8 cellular contexts compared by ENCODE assay signal in genomic region chr12:23055004-23055403, GRCh38.
DNase-seq lines count a peak whose midpoint lies in the region; ATAC-seq and TF ChIP-seq lines count a peak whose summit lies in the region.

No MANE protein-coding gene starts in this region.

- no peaks in the 10 kb centered on the region for H3K9me3 ChIP-seq in mucosa of descending colon

- H3K4me3 ChIP-seq in LNCaP clone FGC (ENCODE audit: low read depth, low read length) (no peak overlapping the region), astrocyte of the cerebellum (ENCODE audit: low read depth, low read length) (no peak overlapping the region), mucosa of descending colon (no peak overlapping the region)

- no peaks in the 10 kb centered on the region for H3K36me3 ChIP-seq in mucosa of descending colon (ENCODE audit: low read depth)

- in situ Hi-C loops in astrocyte of the cerebellum (cut with HindIII; ENCODE audit: low sequenced_read_pairs), result no loop called here

- TF ChIP-seq CTCF in LNCaP clone FGC (IDR thresholded peaks at IDR 0.05; ENCODE audit: control insufficient read depth, extremely low read depth, insufficient read depth), result peak; percentile 67
- TF ChIP-seq CTCF in astrocyte of the cerebellum (IDR thresholded peaks at IDR 0.05; ENCODE audit: low read depth, low read length, missing control alignments), result peak; percentile 55
- TF ChIP-seq CTCF in mucosa of descending colon (IDR thresholded peaks at IDR 0.05), result no peak

- peak; percentile 36 for ATAC-seq in mucosa of descending colon

- H3K4me1 ChIP-seq in mucosa of descending colon (ENCODE audit: low read depth), result no peaks in the 10 kb centered on the region

- peak; percentile 41 for DNase-seq in DMS 273 (lab: John Stamatoyannopoulos, UW; ENCODE audit: unreplicated experiment)
- DNase-seq in DMS 273 treated with DMSO at 0.1 percent for 48 hours (lab: John Stamatoyannopoulos, UW), result no peak
- peak; percentile 14 for DNase-seq in LNCaP clone FGC (ENCODE audit: low read depth)
- peak; percentile 2 for DNase-seq in astrocyte of the cerebellum (ENCODE audit: low read depth)
- DNase-seq in mucosa of descending colon, result peak in 1 of 3 donors; percentile 13
- no peak for DNase-seq in T1000 (lab: John Stamatoyannopoulos, UW)
- DNase-seq in dedifferentiated amniotic fluid mesenchymal stem cell (ENCODE audit: extremely low spot score), result no peak
- no peak for DNase-seq in DMS153 treated with DMSO at 0.1 percent for 48 hours (lab: John Stamatoyannopoulos, UW; ENCODE audit: unreplicated experiment)

- intact Hi-C loops in mucosa of descending colon (cut with DNase I, micrococcal nuclease), result no loop called here

Comparison
In these comparisons a context has a peak if more than half of its experiments do, and no peak if none do; other contexts are left out.
1. DNase-seq: peak in DMS 273 (single experiment), LNCaP clone FGC (single experiment) and astrocyte of the cerebellum (single experiment); none in DMS 273 treated with DMSO at 0.1 percent for 48 hours (single experiment), T1000 (single experiment), dedifferentiated amniotic fluid mesenchymal stem cell (single experiment) and DMS153 treated with DMSO at 0.1 percent for 48 hours (single experiment).